Comparison of ENCODE assay signal across 20 cellular contexts in the genomic region with DNA sequence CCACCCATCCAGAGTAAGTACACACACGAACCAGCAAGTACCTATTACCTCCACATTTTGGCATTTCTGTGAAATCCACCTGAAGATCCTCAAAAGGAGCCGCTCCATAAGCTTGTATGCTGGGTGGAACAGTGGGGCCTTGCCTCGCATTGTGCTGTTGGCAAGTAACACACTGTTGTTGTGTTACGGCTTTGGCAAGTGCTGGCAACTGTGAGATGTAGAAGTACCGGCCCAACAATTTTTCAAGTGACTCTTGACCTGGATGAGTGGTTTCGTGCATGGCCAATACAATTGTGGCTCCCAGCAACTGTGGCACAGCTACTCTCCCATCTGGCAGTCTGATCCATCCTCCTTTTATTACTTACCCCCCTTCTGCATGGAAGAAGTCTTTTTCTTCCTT.
"Had no signal": no experiment of that assay in that cellular context is flagged by ENCODE, and none has a peak within 500 bp of the region (broad histone marks: within the 10 kb centered on the region; RNA-seq: fewer than 3 reads in every experiment).

No MANE protein-coding gene starts in this region.

- H3K9me3 ChIP-seq: mucosa of descending colon, tibial nerve had no signal

- H3K4me2 ChIP-seq: hepatocyte had no signal

- H3K27me3 ChIP-seq: hepatocyte, spleen had no signal

- H3K27ac ChIP-seq: dorsolateral prefrontal cortex, hepatocyte, spleen, tibial nerve had no signal

- H3K27ac Mint-ChIP-seq: naive thymus-derived CD8-positive, alpha-beta T cell; stimulated activated memory B cell treated with anti-CD40 and anti-IgM and Interleukin-4, amounts not matched to agents 10 μg/mL and 1 μg/mL and 100 μg/mL, for 72 hours; stimulated activated naive CD8-positive, alpha-beta T cell treated with anti-CD3 and anti-CD28 coated beads, Interleukin-15, Interleukin-2, amounts not matched to agents 100 ng/mL and 50 ng/mL, for 24 hours had no signal

- H3K36me3 Mint-ChIP-seq: stimulated activated memory B cell treated with anti-CD40 and anti-IgM and Interleukin-4, amounts not matched to agents 10 μg/mL and 1 μg/mL and 100 μg/mL, for 72 hours had no signal

- H2AFZ ChIP-seq: hepatocyte had no signal

- H3K4me3 Mint-ChIP-seq: naive thymus-derived CD8-positive, alpha-beta T cell; stimulated activated memory B cell treated with anti-CD40 and anti-IgM and Interleukin-4, amounts not matched to agents 10 μg/mL and 1 μg/mL and 100 μg/mL, for 72 hours; stimulated activated naive CD8-positive, alpha-beta T cell treated with anti-CD3 and anti-CD28 coated beads, Interleukin-15, Interleukin-2, amounts not matched to agents 100 ng/mL and 50 ng/mL, for 24 hours had no signal

- H3K9me3 Mint-ChIP-seq: stimulated activated naive CD8-positive, alpha-beta T cell treated with anti-CD3 and anti-CD28 coated beads, Interleukin-15, Interleukin-2, amounts not matched to agents 100 ng/mL and 50 ng/mL, for 24 hours had no signal

- ATAC-seq: left cardiac atrium; left ventricle myocardium superior; mucosa of descending colon; naive thymus-derived CD8-positive, alpha-beta T cell; sciatic nerve; stimulated activated memory B cell treated with anti-CD40 and anti-IgM and Interleukin-4, amounts not matched to agents 10 μg/mL and 1 μg/mL and 100 μg/mL, for 72 hours had no signal

- DNase-seq: cortex of kidney; dorsolateral prefrontal cortex; effector CD8-positive, alpha-beta T cell; foreskin melanocyte; head of caudate nucleus; kidney; left cardiac atrium; left ventricle myocardium superior; mucosa of descending colon; naive thymus-derived CD8-positive, alpha-beta T cell; posterior cingulate gyrus; spleen; stimulated activated CD4-positive, alpha-beta T cell treated with anti-CD3 and anti-CD28 coated beads, Interleukin-15, amount 100 ng/mL, for 24 hours; stimulated activated CD4-positive, alpha-beta T cell treated with anti-CD3 and anti-CD28 coated beads, Interleukin-1b, Interleukin-23, amount 100 ng/mL, for 48 hours; stimulated activated CD4-positive, alpha-beta T cell treated with anti-CD3 and anti-CD28 coated beads, Interleukin-4, amount 100 ng/mL, for 24 hours had no signal

- H3K4me1 Mint-ChIP-seq: naive thymus-derived CD8-positive, alpha-beta T cell; stimulated activated memory B cell treated with anti-CD40 and anti-IgM and Interleukin-4, amounts not matched to agents 10 μg/mL and 1 μg/mL and 100 μg/mL, for 72 hours had no signal

- H3K79me2 ChIP-seq: hepatocyte had no signal

- H3K4me1 ChIP-seq: spleen, tibial nerve had no signal

- H3K4me3 ChIP-seq: dorsolateral prefrontal cortex, hepatocyte, mucosa of descending colon, spleen, tibial nerve had no signal

- H3K36me3 ChIP-seq: spleen, tibial nerve had no signal

- H3K27me3 Mint-ChIP-seq: stimulated activated memory B cell treated with anti-CD40 and anti-IgM and Interleukin-4, amounts not matched to agents 10 μg/mL and 1 μg/mL and 100 μg/mL, for 72 hours; stimulated activated naive CD8-positive, alpha-beta T cell treated with anti-CD3 and anti-CD28 coated beads, Interleukin-15, Interleukin-2, amounts not matched to agents 100 ng/mL and 50 ng/mL, for 24 hours had no signal
